29 cellular contexts compared by ENCODE assay signal in genomic region chr7:19489162-19489820, GRCh38.
"Had no signal": no experiment of that assay in that cellular context is flagged by ENCODE, and none has a peak within 500 bp of the region (broad histone marks: within the 10 kb centered on the region; RNA-seq: fewer than 3 reads in every experiment).

No MANE protein-coding gene starts in this region.

- H3K27ac ChIP-seq: colonic mucosa, esophagus muscularis mucosa, foreskin keratinocyte, gastroesophageal sphincter, heart left ventricle, hepatocyte, left lung, neutrophil, pancreas, right atrium auricular region, skin epidermis, spleen, testis, tibial artery had no signal

- H3K9me3 Mint-ChIP-seq: memory B cell, type B pancreatic cell had no signal

- H3K27me3 ChIP-seq: colonic mucosa, esophagus muscularis mucosa, gastroesophageal sphincter, heart left ventricle, hepatocyte, left lung, neutrophil, pancreas, right atrium auricular region, spleen, testis, tibial artery had no signal

- H3K9me3 ChIP-seq: colonic mucosa, esophagus muscularis mucosa, gastroesophageal sphincter, neutrophil, pancreas, right atrium auricular region, spleen, testis, tibial artery had no signal

- H3K36me3 ChIP-seq: colonic mucosa, esophagus muscularis mucosa, gastroesophageal sphincter, heart left ventricle, left lung, neutrophil, pancreas, right atrium auricular region, spleen, tibial artery had no signal

- H3K4me1 ChIP-seq: colonic mucosa, foreskin keratinocyte, gastroesophageal sphincter, heart left ventricle, left lung, pancreas, right atrium auricular region, spleen, testis, tibial artery had no signal

- H3K27ac Mint-ChIP-seq: memory B cell; naive thymus-derived CD4-positive, alpha-beta T cell; progenitor cell of endocrine pancreas; type B pancreatic cell had no signal

- H3K36me3 Mint-ChIP-seq: memory B cell; naive thymus-derived CD4-positive, alpha-beta T cell; type B pancreatic cell had no signal

- FAIRE-seq: endothelial cell of umbilical vein, pancreas, urothelium cell line had no signal

- ATAC-seq: foreskin keratinocyte; gastroesophageal sphincter; heart left ventricle; left cardiac atrium; left lung; naive thymus-derived CD4-positive, alpha-beta T cell; pancreas had no signal

- H3K4me3 Mint-ChIP-seq: memory B cell; naive thymus-derived CD4-positive, alpha-beta T cell; type B pancreatic cell had no signal

- H3K4me1 Mint-ChIP-seq: memory B cell; naive thymus-derived CD4-positive, alpha-beta T cell had no signal

- H3K27me3 Mint-ChIP-seq: memory B cell; naive thymus-derived CD4-positive, alpha-beta T cell; progenitor cell of endocrine pancreas; type B pancreatic cell had no signal

- DNase-seq: central memory CD4-positive, alpha-beta T cell; colonic mucosa; dermis blood vessel endothelial cell; effector memory CD4-positive, alpha-beta T cell; foreskin keratinocyte; left cardiac atrium; midbrain; naive thymus-derived CD4-positive, alpha-beta T cell; spleen; stimulated activated CD4-positive, alpha-beta T cell treated with anti-CD3 and anti-CD28 coated beads, Interleukin-4, amount 100 ng/mL, for 4 hours; stimulated activated naive CD4-positive, alpha-beta T cell; substantia nigra; testis; tibial artery had no signal

- H3K4me3 ChIP-seq: colonic mucosa, esophagus muscularis mucosa, gastroesophageal sphincter, heart left ventricle, hepatocyte, left lung, lung, pancreas, right atrium auricular region, skin epidermis, spleen, testis, tibial artery had no signal
